22 cellular contexts compared by ENCODE assay signal in genomic region chr4:89538886-89539285, GRCh38.
"Had no signal": no experiment of that assay in that cellular context is flagged by ENCODE, and none has a peak within 500 bp of the region (broad histone marks: within the 10 kb centered on the region; RNA-seq: fewer than 3 reads in every experiment).

No MANE protein-coding gene starts in this region.

- H3K9me3 ChIP-seq: esophagus muscularis mucosa had no signal

- H3K27ac Mint-ChIP-seq: activated CD8-positive, alpha-beta T cell treated with anti-CD3 and anti-CD28 coated beads for 36 hours; activated naive CD4-positive, alpha-beta T cell treated with anti-CD3 and anti-CD28 coated beads for 36 hours; progenitor cell of endocrine pancreas; stimulated activated naive CD8-positive, alpha-beta T cell treated with anti-CD3 and anti-CD28 coated beads, Interleukin-15, Interleukin-2, amounts not matched to agents 100 ng/mL and 50 ng/mL, for 24 hours had no signal

- H3K27me3 ChIP-seq: transverse colon had no signal

- FAIRE-seq: keratinocyte had no signal

- H3K27ac ChIP-seq: coronary artery, esophagus muscularis mucosa, transverse colon had no signal

- H3K4me1 ChIP-seq: esophagus muscularis mucosa, transverse colon had no signal

- H3K36me3 ChIP-seq: esophagus muscularis mucosa, transverse colon had no signal

- H3K27me3 Mint-ChIP-seq: progenitor cell of endocrine pancreas had no signal

- H3K4me3 ChIP-seq: coronary artery, esophagus muscularis mucosa, lung, transverse colon had no signal

- ATAC-seq: activated CD8-positive, alpha-beta T cell treated with anti-CD3 and anti-CD28 coated beads for 36 hours; activated T-cell treated with anti-CD3 and anti-CD28 coated beads, Interleukin-2, amount 50 U/mL, for 4 hours; left lobe of liver; SK-N-SH treated with all-trans-retinoic acid at 6 μM for 48 hours had no signal

- DNase-seq: activated CD4-positive, alpha-beta T cell treated with anti-CD3 and anti-CD28 coated beads for 48 hours; activated CD4-positive, CD25-positive, alpha-beta regulatory T cell; activated CD8-positive, alpha-beta T cell treated with anti-CD3 and anti-CD28 coated beads for 36 hours; activated naive CD4-positive, alpha-beta T cell treated with anti-CD3 and anti-CD28 coated beads for 36 hours; activated T-cell treated with anti-CD3 and anti-CD28 coated beads, Interleukin-2, amount 50 U/mL, for 4 hours; aorta; effector CD4-positive, alpha-beta T cell; glutamatergic neuron; hypothalamus; occipital lobe; stimulated activated CD4-positive, alpha-beta T cell treated with anti-CD3 and anti-CD28 coated beads, Interleukin-2, amount 100 ng/mL, for 24 hours; T-helper 1 cell; T-helper 9 cell; transverse colon had no signal

- H3K4me3 Mint-ChIP-seq: activated CD8-positive, alpha-beta T cell treated with anti-CD3 and anti-CD28 coated beads for 36 hours; activated naive CD4-positive, alpha-beta T cell treated with anti-CD3 and anti-CD28 coated beads for 36 hours; activated T-cell treated with anti-CD3 and anti-CD28 coated beads, Interleukin-2, amount 50 U/mL, for 4 hours; stimulated activated naive CD8-positive, alpha-beta T cell treated with anti-CD3 and anti-CD28 coated beads, Interleukin-15, Interleukin-2, amounts not matched to agents 100 ng/mL and 50 ng/mL, for 24 hours had no signal
